In the genomic region with DNA sequence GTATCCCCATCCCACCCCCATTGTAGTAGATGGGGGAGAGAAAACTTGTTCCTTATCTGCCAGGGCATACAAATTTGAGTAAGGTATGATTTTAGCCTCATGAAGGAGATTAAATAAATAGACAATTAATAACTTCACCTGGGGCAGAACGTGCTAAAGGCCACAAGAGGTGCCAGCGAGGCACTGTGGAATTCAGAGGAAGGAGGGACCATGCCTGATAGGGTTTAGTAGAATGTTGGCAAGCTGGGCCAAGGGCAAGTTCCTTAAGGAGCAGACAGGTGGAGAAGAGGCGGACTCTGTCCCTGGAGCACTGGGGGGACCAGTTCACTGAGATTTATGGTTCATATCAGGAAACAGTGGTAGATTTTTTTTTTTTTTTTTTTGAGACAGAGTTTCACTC, we compare ENCODE assay signal across 10 cellular contexts. TPM values are rescaled to one million over a fixed set of nuclear protein-coding genes. Genes with fewer than 3 reads are reported as not detected.
DNase-seq lines count a peak whose midpoint lies in the region; ATAC-seq and TF ChIP-seq lines count a peak whose summit lies in the region.
"Had no signal": no experiment of that assay in that cellular context is flagged by ENCODE, and none has a peak within 500 bp of the region (broad histone marks: within the 10 kb centered on the region; RNA-seq: fewer than 3 reads in every experiment).

No MANE protein-coding gene starts in this region.

- H3K9me3 ChIP-seq in tibial nerve (no peaks in the 10 kb centered on the region), spleen (no peaks in the 10 kb centered on the region)

- H3K27ac ChIP-seq in tibial nerve = no peak overlapping the region
- no peak overlapping the region for H3K27ac ChIP-seq in spleen
- H3K27ac ChIP-seq: SK-N-MC had no signal

- DNase-seq in AML-193 (lab: John Stamatoyannopoulos, UW) (peak; percentile 18 to 31), GM13977 (ENCODE audit: low spot score) (no peak), fibroblast of villous mesenchyme (ENCODE audit: low read depth) (no peak), tibial nerve (ENCODE audit: low spot score in 2 of 2) (no peak), spleen (no peak), NCI-H187 treated with DMSO at 0.1 percent for 48 hours (lab: John Stamatoyannopoulos, UW) (no peak)
- DNase-seq: glutamatergic neuron had no signal

- peaks cover 2 to 100% (median 14%) of the 10 kb centered on the region in 3 donors for H3K36me3 ChIP-seq in tibial nerve
- peaks cover 5 to 100% (median 93%) of the 10 kb centered on the region in 6 donors for H3K36me3 ChIP-seq in spleen

- no peak for TF ChIP-seq EP300 in tibial nerve (IDR thresholded peaks at IDR 0.05)

- H3K4me3 ChIP-seq in fibroblast of villous mesenchyme (ENCODE audit: low read depth, low read length) (no peak overlapping the region), tibial nerve (no peak overlapping the region), spleen (no peak overlapping the region)
- H3K4me3 ChIP-seq: SK-N-MC had no signal

- peak; percentile 61; the same call in 2 of the 3 replicates for ATAC-seq in SK-N-SH treated with all-trans-retinoic acid at 6 μM for 48 hours
- no peak for ATAC-seq in HG02938 (IDR thresholded peaks at IDR 0.05; ENCODE audit: unreplicated experiment)

- in situ Hi-C loops in GM13977 (cut with MboI; ENCODE audit: low pct_unique_long_range_greater_than_20kb, low sequenced_read_pairs, unreplicated experiment) = no loop called here

- no peaks in the 10 kb centered on the region for H3K4me1 ChIP-seq in tibial nerve
- H3K4me1 ChIP-seq in spleen = no peaks in the 10 kb centered on the region

- 77 to 82% methylated on average over 3 of the region's 3 CpGs for WGBS in tibial nerve, 2 donors
- WGBS in spleen, 5 donors = 70 to 88% (median 83%) methylated on average over 3 of the region's 3 CpGs

- TF ChIP-seq CTCF in GM13977 (IDR thresholded peaks at IDR 0.05; ENCODE audit: extremely low read depth, insufficient read depth, missing control alignments) (peak; percentile 20), fibroblast of villous mesenchyme (IDR thresholded peaks at IDR 0.05; ENCODE audit: insufficient read depth, low read depth, low read length) (peak; percentile 24), tibial nerve (IDR thresholded peaks at IDR 0.05) (no peak), spleen (IDR thresholded peaks at IDR 0.05 in 8 of 11, conservative IDR thresholded peaks at IDR 0.05 in 3 of 11) (no peak)

- intact Hi-C loops in spleen (cut with DNase I; ENCODE audit: low total_unique reads) = no loop called here

- no peak for TF ChIP-seq POLR2A in tibial nerve (IDR thresholded peaks at IDR 0.05)
- no peak for TF ChIP-seq POLR2A in spleen (IDR thresholded peaks at IDR 0.05)

- no peaks in the 10 kb centered on the region for H3K27me3 ChIP-seq in tibial nerve
- no peaks in the 10 kb centered on the region for H3K27me3 ChIP-seq in spleen (replicated peaks in 1 of 7)

TF ChIP-seq in SK-N-SH treated with all-trans-retinoic acid at 6 μM for 48 hours, 23 proteins besides CTCF, POLR2A, EP300 and RAD21:
- TF ChIP-seq, protein P1, sequence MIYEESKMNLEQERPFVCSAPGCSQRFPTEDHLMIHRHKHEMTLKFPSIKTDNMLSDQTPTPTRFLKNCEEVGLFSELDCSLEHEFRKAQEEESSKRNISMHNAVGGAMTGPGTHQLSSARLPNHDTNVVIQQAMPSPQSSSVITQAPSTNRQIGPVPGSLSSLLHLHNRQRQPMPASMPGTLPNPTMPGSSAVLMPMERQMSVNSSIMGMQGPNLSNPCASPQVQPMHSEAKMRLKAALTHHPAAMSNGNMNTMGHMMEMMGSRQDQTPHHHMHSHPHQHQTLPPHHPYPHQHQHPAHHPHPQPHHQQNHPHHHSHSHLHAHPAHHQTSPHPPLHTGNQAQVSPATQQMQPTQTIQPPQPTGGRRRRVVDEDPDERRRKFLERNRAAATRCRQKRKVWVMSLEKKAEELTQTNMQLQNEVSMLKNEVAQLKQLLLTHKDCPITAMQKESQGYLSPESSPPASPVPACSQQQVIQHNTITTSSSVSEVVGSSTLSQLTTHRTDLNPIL (CRISPR knock-in tag; IDR thresholded peaks at IDR 0.05; ENCODE audit: low read depth) = no peak
- peak; percentile 37; the same call in 1 of the 2 replicates for TF ChIP-seq ZFP3 (CRISPR knock-in tag; IDR thresholded peaks at IDR 0.05)

RNA-seq across cellular contexts. Expression of gene STAMBP, which starts 22.5 kb away (rescaled TPM):
- total RNA-seq in fibroblast of villous mesenchyme (22.9 and 28.5 TPM in 2 replicates), tibial nerve (10 to 100 TPM; 20.7 to 47.2 (median 24.8) TPM), spleen (10 to 100 TPM; 26.2 to 35.1 (median 28.5) TPM)
- polyA plus RNA-seq in spleen = 10 to 100 TPM; 19.5 to 28.5 (median 26.6) TPM

RNA-seq across cellular contexts. Expression of gene ACTG2, which starts 41.5 kb away (rescaled TPM):
- total RNA-seq in fibroblast of villous mesenchyme (59.6 and 113 TPM in 2 replicates), tibial nerve (10 to 100 TPM in 3 of 4 donors, 1 to 10 TPM in 1; 6.3 to 20.1 (median 16.8) TPM), spleen (10 to 100 TPM in 1 of 7 donors, 1 to 10 TPM in 4, under 1 TPM in 2; 0.60 to 17.6 (median 3.1) TPM)
- 10 to 100 TPM in 1 of 3 donors, 1 to 10 TPM in 2; 3.8 to 10.9 (median 5.0) TPM for polyA plus RNA-seq in spleen

Comparison
In these comparisons a context has a peak if more than half of its experiments do, and no peak if none do; other contexts are left out.
1. DNase-seq: peak in AML-193 (2 of 2); none in GM13977 (single experiment), fibroblast of villous mesenchyme (single experiment), tibial nerve (0 of 2), spleen (single experiment) and NCI-H187 treated with DMSO at 0.1 percent for 48 hours (single experiment).
2. CTCF ChIP-seq: peak in GM13977 (single experiment) and fibroblast of villous mesenchyme (single experiment); none in tibial nerve (0 of 5) and spleen (0 of 11).